In genomic region chr7:25968205-25968993, GRCh38 we compare ENCODE assay signal across 9 cellular contexts.
DNase-seq lines count a peak whose midpoint lies in the region; ATAC-seq and TF ChIP-seq lines count a peak whose summit lies in the region.
"Had no signal": no experiment of that assay in that cellular context is flagged by ENCODE, and none has a peak within 500 bp of the region (broad histone marks: within the 10 kb centered on the region; RNA-seq: fewer than 3 reads in every experiment).

No MANE protein-coding gene starts in this region.

- H3K9me3 Mint-ChIP-seq in CD4-positive, alpha-beta T cell: no peaks in the 10 kb centered on the region
- H3K9me3 Mint-ChIP-seq in activated T-cell treated with anti-CD3 and anti-CD28 coated beads, Interleukin-2, amount 50 U/mL, for 24 hours: no peaks in the 10 kb centered on the region

- in situ Hi-C loops in transverse colon (cut with MboI; ENCODE audit: low pct_ligation_motif_present in 1 of 4, low pct_unique_long_range_greater_than_20kb in 1 of 4, low sequenced_read_pairs in 3 of 4): no loop called here

- H3K36me3 ChIP-seq in transverse colon: no peaks in the 10 kb centered on the region

- CTCF ChIA-PET in CD4-positive, alpha-beta T cell (lab: Charles Lee): interaction anchor here (0.9 kb wide), 1 partner anchor 32 kb away, joined by 3 read pairs; no protein-coding TSS in a partner anchor

- DNase-seq in CD4-positive, alpha-beta T cell: no peak
- peak; percentile 61 for DNase-seq in activated T-cell treated with anti-CD3 and anti-CD28 coated beads, Interleukin-2, amount 50 U/mL, for 24 hours
- DNase-seq in transverse colon (peak; percentile 70), GM19240 (ENCODE audit: insufficient read length, low spot score) (no peak), SW480 (ENCODE audit: low spot score) (no peak), activated gamma-delta T cell treated with Interleukin-2 at 50 U/mL for 16 hours (no peak)
- DNase-seq: naive thymus-derived CD8-positive, alpha-beta T cell had no signal

- peaks cover 0 to 7% (median 4%) of the 10 kb centered on the region in 4 donors for H3K4me1 ChIP-seq in transverse colon

- 68 to 74% methylated on average over 17 to 24 of the region's 24 CpGs for WGBS in transverse colon (ENCODE audit: low coverage in 1 of 2), 2 donors

- TF ChIP-seq POLR2A in transverse colon (IDR thresholded peaks at IDR 0.05): no peak

- peaks cover 56% of the 10 kb centered on the region for H3K27me3 Mint-ChIP-seq in CD4-positive, alpha-beta T cell
- peaks cover 36% of the 10 kb centered on the region for H3K27me3 Mint-ChIP-seq in activated T-cell treated with anti-CD3 and anti-CD28 coated beads, Interleukin-2, amount 50 U/mL, for 24 hours

- peak overlapping the region; percentile 46 for H3K4me3 Mint-ChIP-seq in CD4-positive, alpha-beta T cell
- no peak overlapping the region for H3K4me3 Mint-ChIP-seq in activated T-cell treated with anti-CD3 and anti-CD28 coated beads, Interleukin-2, amount 50 U/mL, for 24 hours

- no peaks in the 10 kb centered on the region for H3K9me3 ChIP-seq in CD4-positive, alpha-beta T cell (ENCODE audit: control insufficient read depth, low read length)
- no peaks in the 10 kb centered on the region for H3K9me3 ChIP-seq in transverse colon

- no peak for TF ChIP-seq EP300 in transverse colon (IDR thresholded peaks at IDR 0.05; ENCODE audit: low read depth)

- intact Hi-C loops in CD4-positive, alpha-beta T cell (cut with DNase I, micrococcal nuclease): loop anchor here in 1 of 2 experiments (5.0 kb wide), 1 partner anchor 74 kb away; no protein-coding TSS in a partner anchor
- intact Hi-C loops in transverse colon (cut with DNase I; ENCODE audit: low total_unique reads): no loop called here

- peak; percentile 46 for ATAC-seq in CD4-positive, alpha-beta T cell (ENCODE audit: poor library complexity)
- ATAC-seq in GM19324 (IDR thresholded peaks at IDR 0.05; ENCODE audit: low FRiP score, unreplicated experiment) (peak; percentile 78), HG03175 (IDR thresholded peaks at IDR 0.05; ENCODE audit: unreplicated experiment) (peak; percentile 68)

- peaks cover 19% of the 10 kb centered on the region for H3K4me1 Mint-ChIP-seq in CD4-positive, alpha-beta T cell (ENCODE audit: low read depth)
- H3K4me1 Mint-ChIP-seq in activated T-cell treated with anti-CD3 and anti-CD28 coated beads, Interleukin-2, amount 50 U/mL, for 24 hours (ENCODE audit: low read depth): peaks cover 19% of the 10 kb centered on the region

- peaks cover 17% of the 10 kb centered on the region for H3K27me3 ChIP-seq in CD4-positive, alpha-beta T cell (ENCODE audit: control insufficient read depth, insufficient read depth, low read length)
- H3K27me3 ChIP-seq in transverse colon: peaks cover 5% of the 10 kb centered on the region

- POLR2A ChIA-PET in CD4-positive, alpha-beta T cell (lab: Charles Lee): no interaction called here

- no peaks in the 10 kb centered on the region for H3K36me3 Mint-ChIP-seq in CD4-positive, alpha-beta T cell (ENCODE audit: low read depth)
- H3K36me3 Mint-ChIP-seq in activated T-cell treated with anti-CD3 and anti-CD28 coated beads, Interleukin-2, amount 50 U/mL, for 24 hours (ENCODE audit: low read depth): no peaks in the 10 kb centered on the region

- no peak overlapping the region for H3K27ac Mint-ChIP-seq in CD4-positive, alpha-beta T cell
- peak overlapping the region; percentile 85 for H3K27ac Mint-ChIP-seq in activated T-cell treated with anti-CD3 and anti-CD28 coated beads, Interleukin-2, amount 50 U/mL, for 24 hours
- H3K27ac Mint-ChIP-seq: naive thymus-derived CD8-positive, alpha-beta T cell had no signal

- no peak for TF ChIP-seq CTCF in CD4-positive, alpha-beta T cell (IDR thresholded peaks at IDR 0.05)
- no peak for TF ChIP-seq CTCF in transverse colon (IDR thresholded peaks at IDR 0.05)

- H3K27ac ChIP-seq in CD4-positive, alpha-beta T cell (ENCODE audit: low read depth, low read length): no peak overlapping the region
- peak overlapping the region in 2 of 4 donors; percentile 51 to 76 for H3K27ac ChIP-seq in transverse colon

- H3K4me3 ChIP-seq in transverse colon: no peak overlapping the region

Comparison
In these comparisons a context has a peak if more than half of its experiments do, and no peak if none do; other contexts are left out.
1. DNase-seq: peak in activated T-cell treated with anti-CD3 and anti-CD28 coated beads, Interleukin-2, amount 50 U/mL, for 24 hours (single experiment) and transverse colon (single experiment); none in CD4-positive, alpha-beta T cell (0 of 10), GM19240 (single experiment), SW480 (single experiment) and activated gamma-delta T cell treated with Interleukin-2 at 50 U/mL for 16 hours (single experiment).
2. Peak in every context shown above with its lines, with median percentiles within 50 percentile points of each other: ATAC-seq.